Comparison of ENCODE assay signal across 1 cellular context in genomic region chr11:59769828-59770227, GRCh38.
TF ChIP-seq lines count a peak whose summit lies in the region.

No MANE protein-coding gene starts in this region.

TF ChIP-seq in K562, 482 proteins besides CTCF, POLR2A, EP300 and RAD21 (continues in another document):
- TF ChIP-seq ZNF778 (CRISPR knock-in tag; IDR thresholded peaks at IDR 0.05) (no peak), KLF10 (CRISPR knock-in tag; IDR thresholded peaks at IDR 0.05) (no peak), ZNF212 (CRISPR knock-in tag; IDR thresholded peaks at IDR 0.05) (no peak), ZNF830 (CRISPR knock-in tag; IDR thresholded peaks at IDR 0.05) (no peak), ELF4 (CRISPR knock-in tag; IDR thresholded peaks at IDR 0.05) (peak; percentile 57; the same call in 1 of the 2 replicates), TSC22D4 (tag; IDR thresholded peaks at IDR 0.05) (peak; percentile 4; the same call in 1 of the 2 replicates), SIRT6 (IDR thresholded peaks at IDR 0.05; ENCODE audit: low read depth, low read length) (no peak), ZNF165 (CRISPR knock-in tag; IDR thresholded peaks at IDR 0.05; ENCODE audit: borderline replicate concordance) (no peak), WHSC1 (IDR thresholded peaks at IDR 0.05; ENCODE audit: low read length) (no peak), POLR2B (IDR thresholded peaks at IDR 0.05; ENCODE audit: low read depth, partially characterized antibody) (peak; percentile 49), SRSF3 (IDR thresholded peaks at IDR 0.05; ENCODE audit: insufficient read depth, low read length) (no peak), SMARCC2 (IDR thresholded peaks at IDR 0.05; ENCODE audit: low read depth) (no peak), TRIM24 (IDR thresholded peaks at IDR 0.05) (0 out of 4 replicates have a peak, but pooled peaks of 1 of the 2 experiments have one; percentile 21), TFAP4 (CRISPR knock-in tag; IDR thresholded peaks at IDR 0.05; ENCODE audit: borderline replicate concordance) (no peak), RBM34 (IDR thresholded peaks at IDR 0.05; ENCODE audit: borderline replicate concordance, insufficient read depth, low read length) (no peak), NKRF (IDR thresholded peaks at IDR 0.05; ENCODE audit: borderline replicate concordance) (no peak), ZFPM2 (CRISPR knock-in tag; IDR thresholded peaks at IDR 0.05) (no peak), SRSF7 (optimal IDR thresholded peaks at IDR 0.05; ENCODE audit: low read depth, low read length) (no peak), AFF1 (IDR thresholded peaks at IDR 0.05; ENCODE audit: low read depth in 1 of 2, partially characterized antibody in 2 of 2) (no peak), TCF3 (CRISPR knock-in tag; IDR thresholded peaks at IDR 0.05) (no peak), ZNF217 (CRISPR knock-in tag; IDR thresholded peaks at IDR 0.05) (no peak), GATAD2A (IDR thresholded peaks at IDR 0.05) (0 out of 2 replicates have a peak, but pooled peaks have one; percentile 46), ZBTB43 (CRISPR knock-in tag; IDR thresholded peaks at IDR 0.05) (no peak), STAG1 (CRISPR knock-in tag; IDR thresholded peaks at IDR 0.05; ENCODE audit: borderline replicate concordance) (no peak), HSF4 (CRISPR knock-in tag; IDR thresholded peaks at IDR 0.05; ENCODE audit: borderline replicate concordance) (no peak), ARNT (IDR thresholded peaks at IDR 0.05) (no peak), OTX1 (CRISPR knock-in tag; IDR thresholded peaks at IDR 0.05) (no peak), THRB (CRISPR knock-in tag; conservative IDR thresholded peaks at IDR 0.05) (peak; percentile 49; the same call in 1 of the 2 replicates), PHF20 (IDR thresholded peaks at IDR 0.05; ENCODE audit: partially characterized antibody) (peak; percentile 54), SMAD4 (CRISPR knock-in tag; conservative IDR thresholded peaks at IDR 0.05) (no peak), CBFA2T3 (IDR thresholded peaks at IDR 0.05) (0 out of 2 replicates have a peak, but pooled peaks have one; percentile 14), ZNF584 (CRISPR knock-in tag; IDR thresholded peaks at IDR 0.05; ENCODE audit: low read depth) (no peak), HMG20A (CRISPR knock-in tag; conservative IDR thresholded peaks at IDR 0.05) (no peak), RBM39 (optimal IDR thresholded peaks at IDR 0.05; ENCODE audit: low read depth, low read length) (no peak), SUPT5H (IDR thresholded peaks at IDR 0.05) (0 out of 2 replicates have a peak, but pooled peaks have one; percentile 21), ZNF12 (CRISPR knock-in tag; IDR thresholded peaks at IDR 0.05) (no peak), CXXC5 (CRISPR knock-in tag; IDR thresholded peaks at IDR 0.05) (no peak), CC2D1A (IDR thresholded peaks at IDR 0.05) (no peak), HDAC1 (IDR thresholded peaks at IDR 0.05) (peak in 1 of 2 experiments; percentile 28; a peak in 1 of 4 replicates), RBBP5 (IDR thresholded peaks at IDR 0.05; ENCODE audit: borderline replicate concordance, insufficient read depth, low read length, poor library complexity, severe bottlenecking) (no peak), ZNF253 (CRISPR knock-in tag; conservative IDR thresholded peaks at IDR 0.05) (no peak), SMAD2 (IDR thresholded peaks at IDR 0.05; ENCODE audit: low read depth, low read length) (no peak), ZNF766 (CRISPR knock-in tag; conservative IDR thresholded peaks at IDR 0.05) (no peak), EGR1 (conservative IDR thresholded peaks at IDR 0.05) (peak; percentile 95)
- TF ChIP-seq, protein P1, sequence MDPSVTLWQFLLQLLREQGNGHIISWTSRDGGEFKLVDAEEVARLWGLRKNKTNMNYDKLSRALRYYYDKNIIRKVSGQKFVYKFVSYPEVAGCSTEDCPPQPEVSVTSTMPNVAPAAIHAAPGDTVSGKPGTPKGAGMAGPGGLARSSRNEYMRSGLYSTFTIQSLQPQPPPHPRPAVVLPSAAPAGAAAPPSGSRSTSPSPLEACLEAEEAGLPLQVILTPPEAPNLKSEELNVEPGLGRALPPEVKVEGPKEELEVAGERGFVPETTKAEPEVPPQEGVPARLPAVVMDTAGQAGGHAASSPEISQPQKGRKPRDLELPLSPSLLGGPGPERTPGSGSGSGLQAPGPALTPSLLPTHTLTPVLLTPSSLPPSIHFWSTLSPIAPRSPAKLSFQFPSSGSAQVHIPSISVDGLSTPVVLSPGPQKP (CRISPR knock-in tag; IDR thresholded peaks at IDR 0.05) = no peak
- TF ChIP-seq, protein P2, sequence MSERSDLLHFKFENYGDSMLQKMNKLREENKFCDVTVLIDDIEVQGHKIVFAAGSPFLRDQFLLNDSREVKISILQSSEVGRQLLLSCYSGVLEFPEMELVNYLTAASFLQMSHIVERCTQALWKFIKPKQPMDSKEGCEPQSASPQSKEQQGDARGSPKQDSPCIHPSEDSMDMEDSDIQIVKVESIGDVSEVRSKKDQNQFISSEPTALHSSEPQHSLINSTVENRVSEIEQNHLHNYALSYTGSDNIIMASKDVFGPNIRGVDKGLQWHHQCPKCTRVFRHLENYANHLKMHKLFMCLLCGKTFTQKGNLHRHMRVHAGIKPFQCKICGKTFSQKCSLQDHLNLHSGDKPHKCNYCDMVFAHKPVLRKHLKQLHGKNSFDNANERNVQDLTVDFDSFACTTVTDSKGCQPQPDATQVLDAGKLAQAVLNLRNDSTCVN (CRISPR knock-in tag; IDR thresholded peaks at IDR 0.05) = 0 out of 2 replicates have a peak, but pooled peaks have one; percentile 35
- TF ChIP-seq, protein P3, sequence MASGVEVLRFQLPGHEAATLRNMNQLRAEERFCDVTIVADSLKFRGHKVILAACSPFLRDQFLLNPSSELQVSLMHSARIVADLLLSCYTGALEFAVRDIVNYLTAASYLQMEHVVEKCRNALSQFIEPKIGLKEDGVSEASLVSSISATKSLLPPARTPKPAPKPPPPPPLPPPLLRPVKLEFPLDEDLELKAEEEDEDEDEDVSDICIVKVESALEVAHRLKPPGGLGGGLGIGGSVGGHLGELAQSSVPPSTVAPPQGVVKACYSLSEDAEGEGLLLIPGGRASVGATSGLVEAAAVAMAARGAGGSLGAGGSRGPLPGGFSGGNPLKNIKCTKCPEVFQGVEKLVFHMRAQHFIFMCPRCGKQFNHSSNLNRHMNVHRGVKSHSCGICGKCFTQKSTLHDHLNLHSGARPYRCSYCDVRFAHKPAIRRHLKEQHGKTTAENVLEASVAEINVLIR (CRISPR knock-in tag; IDR thresholded peaks at IDR 0.05) = no peak
- TF ChIP-seq, protein P4, sequence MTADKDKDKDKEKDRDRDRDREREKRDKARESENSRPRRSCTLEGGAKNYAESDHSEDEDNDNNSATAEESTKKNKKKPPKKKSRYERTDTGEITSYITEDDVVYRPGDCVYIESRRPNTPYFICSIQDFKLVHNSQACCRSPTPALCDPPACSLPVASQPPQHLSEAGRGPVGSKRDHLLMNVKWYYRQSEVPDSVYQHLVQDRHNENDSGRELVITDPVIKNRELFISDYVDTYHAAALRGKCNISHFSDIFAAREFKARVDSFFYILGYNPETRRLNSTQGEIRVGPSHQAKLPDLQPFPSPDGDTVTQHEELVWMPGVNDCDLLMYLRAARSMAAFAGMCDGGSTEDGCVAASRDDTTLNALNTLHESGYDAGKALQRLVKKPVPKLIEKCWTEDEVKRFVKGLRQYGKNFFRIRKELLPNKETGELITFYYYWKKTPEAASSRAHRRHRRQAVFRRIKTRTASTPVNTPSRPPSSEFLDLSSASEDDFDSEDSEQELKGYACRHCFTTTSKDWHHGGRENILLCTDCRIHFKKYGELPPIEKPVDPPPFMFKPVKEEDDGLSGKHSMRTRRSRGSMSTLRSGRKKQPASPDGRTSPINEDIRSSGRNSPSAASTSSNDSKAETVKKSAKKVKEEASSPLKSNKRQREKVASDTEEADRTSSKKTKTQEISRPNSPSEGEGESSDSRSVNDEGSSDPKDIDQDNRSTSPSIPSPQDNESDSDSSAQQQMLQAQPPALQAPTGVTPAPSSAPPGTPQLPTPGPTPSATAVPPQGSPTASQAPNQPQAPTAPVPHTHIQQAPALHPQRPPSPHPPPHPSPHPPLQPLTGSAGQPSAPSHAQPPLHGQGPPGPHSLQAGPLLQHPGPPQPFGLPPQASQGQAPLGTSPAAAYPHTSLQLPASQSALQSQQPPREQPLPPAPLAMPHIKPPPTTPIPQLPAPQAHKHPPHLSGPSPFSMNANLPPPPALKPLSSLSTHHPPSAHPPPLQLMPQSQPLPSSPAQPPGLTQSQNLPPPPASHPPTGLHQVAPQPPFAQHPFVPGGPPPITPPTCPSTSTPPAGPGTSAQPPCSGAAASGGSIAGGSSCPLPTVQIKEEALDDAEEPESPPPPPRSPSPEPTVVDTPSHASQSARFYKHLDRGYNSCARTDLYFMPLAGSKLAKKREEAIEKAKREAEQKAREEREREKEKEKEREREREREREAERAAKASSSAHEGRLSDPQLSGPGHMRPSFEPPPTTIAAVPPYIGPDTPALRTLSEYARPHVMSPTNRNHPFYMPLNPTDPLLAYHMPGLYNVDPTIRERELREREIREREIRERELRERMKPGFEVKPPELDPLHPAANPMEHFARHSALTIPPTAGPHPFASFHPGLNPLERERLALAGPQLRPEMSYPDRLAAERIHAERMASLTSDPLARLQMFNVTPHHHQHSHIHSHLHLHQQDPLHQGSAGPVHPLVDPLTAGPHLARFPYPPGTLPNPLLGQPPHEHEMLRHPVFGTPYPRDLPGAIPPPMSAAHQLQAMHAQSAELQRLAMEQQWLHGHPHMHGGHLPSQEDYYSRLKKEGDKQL (CRISPR knock-in tag; IDR thresholded peaks at IDR 0.05; ENCODE audit: borderline replicate concordance) = no peak
